10 cellular contexts compared by ENCODE assay signal in the genomic region with DNA sequence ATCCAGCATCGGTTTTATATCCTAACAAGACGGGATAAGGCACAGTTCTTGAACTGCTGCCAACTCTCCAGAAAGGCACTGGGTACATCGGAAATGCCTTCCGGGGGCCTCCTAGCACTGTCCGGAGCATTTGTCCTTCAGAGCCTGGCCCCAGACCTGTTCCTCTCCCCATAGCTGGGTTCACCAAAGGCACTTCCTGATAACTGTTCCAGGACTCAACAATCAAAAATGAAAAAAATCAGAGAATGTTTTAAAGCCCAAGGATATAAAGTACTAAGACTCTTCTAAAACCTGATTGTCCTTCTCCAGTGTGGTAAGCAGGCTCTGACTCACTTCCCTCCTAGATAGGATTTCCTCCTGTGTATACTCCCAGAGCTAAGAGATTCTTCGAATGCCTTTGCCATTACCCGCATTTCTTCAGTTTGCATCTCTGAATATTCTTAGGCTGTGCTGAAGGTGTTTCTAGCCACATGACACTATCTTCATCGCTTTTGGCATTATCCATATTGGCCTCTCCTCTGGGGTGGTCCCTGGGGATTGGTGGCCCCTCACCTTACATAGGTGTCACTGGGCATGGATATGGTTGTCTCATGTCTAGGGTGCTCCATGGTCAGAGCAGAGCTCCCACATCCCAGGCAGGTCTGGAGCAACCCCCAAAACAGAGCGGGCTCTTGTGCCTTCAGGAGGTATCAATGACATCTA.
DNase-seq lines count a peak whose midpoint lies in the region; ATAC-seq and TF ChIP-seq lines count a peak whose summit lies in the region.
"Had no signal": no experiment of that assay in that cellular context is flagged by ENCODE, and none has a peak within 500 bp of the region (broad histone marks: within the 10 kb centered on the region; RNA-seq: fewer than 3 reads in every experiment).

No MANE protein-coding gene starts in this region.

- H3K36me3 ChIP-seq in SJSA1 (no peaks in the 10 kb centered on the region), trophoblast cell (ENCODE audit: control insufficient read depth in 1 of 2, insufficient read depth in 2 of 2, low read length in 2 of 2) (no peaks in the 10 kb centered on the region)

- H4K12ac ChIP-seq in trophoblast cell (ENCODE audit: low read depth, low read length), result no peak overlapping the region

- peak overlapping the region; percentile 54 for H2BK5ac ChIP-seq in trophoblast cell (ENCODE audit: low read depth, low read length, poor library complexity)

- peak overlapping the region; percentile 68 for H2BK120ac ChIP-seq in trophoblast cell (ENCODE audit: insufficient read depth, low read length, poor library complexity)

- H3K14ac ChIP-seq in trophoblast cell (ENCODE audit: low read length), result peak overlapping the region; percentile 61

- H2AK5ac ChIP-seq in trophoblast cell (ENCODE audit: low read length), result peak overlapping the region; percentile 2

- TF ChIP-seq CTCF in fibroblast of villous mesenchyme (IDR thresholded peaks at IDR 0.05; ENCODE audit: insufficient read depth, low read depth, low read length), result no peak

- H3K4ac ChIP-seq in trophoblast cell (ENCODE audit: low read depth, low read length), result no peak overlapping the region

- no peak for ATAC-seq in GM18861 (IDR thresholded peaks at IDR 0.05; ENCODE audit: unreplicated experiment)

- peak overlapping the region; percentile 78 for H4K91ac ChIP-seq in trophoblast cell (ENCODE audit: low read depth, low read length)

- H3K27me3 ChIP-seq in SJSA1 (replicated peaks) (no peaks in the 10 kb centered on the region), trophoblast cell (ENCODE audit: insufficient read depth, low read length) (no peaks in the 10 kb centered on the region)

- peak overlapping the region; percentile 71 for H4K8ac ChIP-seq in trophoblast cell (ENCODE audit: low read depth, low read length)

- no peaks in the 10 kb centered on the region for H3K79me2 ChIP-seq in trophoblast cell (ENCODE audit: control insufficient read depth, insufficient read depth, low read length, poor library complexity)

- WGBS in trophoblast cell (ENCODE audit: extremely low coverage, insufficient coverage, insufficient read length), result no CpG with 5 or more reads among the region's 9 CpGs

- peak overlapping the region; percentile 46 for H3K4me2 ChIP-seq in trophoblast cell (ENCODE audit: low read length)

- H3K79me1 ChIP-seq in trophoblast cell (ENCODE audit: low read length), result peaks cover 9% of the 10 kb centered on the region

- no peak overlapping the region for H3K9ac ChIP-seq in trophoblast cell (ENCODE audit: low read length)

- H2AFZ ChIP-seq in trophoblast cell (ENCODE audit: insufficient read depth, low read length, poor library complexity), result no peak overlapping the region

- peak overlapping the region; percentile 90 for H2BK12ac ChIP-seq in trophoblast cell (ENCODE audit: low read length)

- no peak overlapping the region for H3K18ac ChIP-seq in trophoblast cell (ENCODE audit: low read length)

- H3K23ac ChIP-seq in trophoblast cell (ENCODE audit: low read length), result no peak overlapping the region

- peak; percentile 82 for DNase-seq in GM04504 (ENCODE audit: low read depth)
- DNase-seq in SJSA1 (ENCODE audit: low read depth in 1 of 2, low spot score in 2 of 2), result peak; percentile 88 to 95
- DNase-seq in fibroblast of villous mesenchyme (ENCODE audit: low read depth), result peak; percentile 92
- DNase-seq in trophoblast cell, result peak; percentile 77 to 95
- DNase-seq in putamen (ENCODE audit: low spot score), result no peak
- no peak for DNase-seq in superior temporal gyrus (ENCODE audit: extremely low spot score)
- DNase-seq in SKM-1 (lab: John Stamatoyannopoulos, UW; ENCODE audit: unreplicated experiment), result no peak
- DNase-seq: activated CD4-positive, alpha-beta T cell treated with anti-CD3 and anti-CD28 coated beads, Interleukin-2, amount 10 ng/mL, durations not matched to agents 24 days and 14 days; KBM-7 had no signal

- H3K4me3 ChIP-seq in SJSA1 (no peak overlapping the region), fibroblast of villous mesenchyme (ENCODE audit: low read depth, low read length) (peak overlapping the region; percentile 7), trophoblast cell (ENCODE audit: low read depth, low read length) (peak overlapping the region; percentile 45)

- H3K9me3 ChIP-seq in SJSA1 (replicated peaks), result no peaks in the 10 kb centered on the region
- H3K9me3 ChIP-seq in trophoblast cell (ENCODE audit: insufficient read depth, low read depth, low read length), result no peaks in the 10 kb centered on the region

- peaks cover 66% of the 10 kb centered on the region for H3K4me1 ChIP-seq in SJSA1 (replicated peaks)
- peaks cover 8 to 10% of the 10 kb centered on the region in 2 experiments for H3K4me1 ChIP-seq in trophoblast cell (ENCODE audit: control insufficient read depth in 1 of 2, insufficient read depth in 2 of 2, low read length in 2 of 2)

- H3K27ac ChIP-seq in SJSA1 (peak overlapping the region; percentile 88), trophoblast cell (ENCODE audit: low read depth, low read length) (peak overlapping the region; percentile 91)

Comparison
In these comparisons a context has a peak if more than half of its experiments do, and no peak if none do; other contexts are left out.
1. DNase-seq: peak in GM04504 (single experiment), SJSA1 (2 of 2), fibroblast of villous mesenchyme (single experiment) and trophoblast cell (2 of 2); none in putamen (single experiment), superior temporal gyrus (single experiment) and SKM-1 (single experiment).